Comparison of ENCODE assay signal across 10 cellular contexts in genomic region chrX:153725832-153726285, GRCh38. TPM values are rescaled to one million over a fixed set of nuclear protein-coding genes. Genes with fewer than 3 reads are reported as not detected.
DNase-seq lines count a peak whose midpoint lies in the region; ATAC-seq and TF ChIP-seq lines count a peak whose summit lies in the region.
"Had no signal": no experiment of that assay in that cellular context is flagged by ENCODE, and none has a peak within 500 bp of the region (broad histone marks: within the 10 kb centered on the region; RNA-seq: fewer than 3 reads in every experiment).

No MANE protein-coding gene starts in this region.

- H3K9me3 ChIP-seq in CD4-positive, alpha-beta memory T cell (ENCODE audit: control insufficient read depth in 1 of 2, low read length in 2 of 2) = no peaks in the 10 kb centered on the region
- H3K9me3 ChIP-seq in PC-9 (ENCODE audit: insufficient read depth, low read depth) (no peaks in the 10 kb centered on the region), endodermal cell (ENCODE audit: control insufficient read depth, low read length) (peaks cover 4% of the 10 kb centered on the region), trophoblast cell (ENCODE audit: insufficient read depth, low read depth, low read length) (no peaks in the 10 kb centered on the region)

- H4K8ac ChIP-seq in trophoblast cell (ENCODE audit: low read depth, low read length) = peak overlapping the region; percentile 62

- WGBS in endodermal cell (ENCODE audit: insufficient coverage in 1 of 2, insufficient read length in 1 of 2), 2 experiments = 91% methylated on average over 34 of the region's 35 CpGs; no CpG with 5 or more reads in 1 of the 2 experiments
- no CpG with 5 or more reads among the region's 35 CpGs for WGBS in trophoblast cell (ENCODE audit: extremely low coverage, insufficient coverage, insufficient read length)

- POLR2A ChIA-PET in CD4-positive, alpha-beta memory T cell (lab: Charles Lee; ENCODE audit: partially characterized antibody) = interaction anchor here (1.1 to 1.8 kb wide), 4 partner anchors 10 to 245 kb away, joined by 3 to 5 read pairs (median 4); partner anchors contain the start of gene HCFC1
- POLR2A ChIA-PET in PC-9 (lab: Charles Lee; ENCODE audit: unreplicated experiment) = interaction anchor here (0.6 kb wide), 1 partner anchor 817 kb away, joined by 8 read pairs; no protein-coding TSS in a partner anchor

- peak overlapping the region; percentile 20 to 77 (median 47) for H3K4me3 Mint-ChIP-seq in CD4-positive, alpha-beta memory T cell
- peak overlapping the region; percentile 21 for H3K4me3 Mint-ChIP-seq in endodermal cell

- no peaks in the 10 kb centered on the region for H3K27me3 ChIP-seq in CD4-positive, alpha-beta memory T cell (ENCODE audit: insufficient read depth, low read length)
- H3K27me3 ChIP-seq in PC-9 (ENCODE audit: insufficient read depth, low read depth) = no peaks in the 10 kb centered on the region
- H3K27me3 ChIP-seq in endodermal cell (ENCODE audit: control insufficient read depth, insufficient read depth, low read length, poor library complexity, severe bottlenecking) = no peaks in the 10 kb centered on the region
- no peaks in the 10 kb centered on the region for H3K27me3 ChIP-seq in trophoblast cell (ENCODE audit: insufficient read depth, low read length)

- peaks cover 37% of the 10 kb centered on the region for H3K79me1 ChIP-seq in trophoblast cell (ENCODE audit: low read length)

- H2BK5ac ChIP-seq in trophoblast cell (ENCODE audit: low read depth, low read length, poor library complexity) = peak overlapping the region; percentile 16

- peaks cover 85% of the 10 kb centered on the region for H3K79me2 ChIP-seq in PC-9 (ENCODE audit: low read depth)
- H3K79me2 ChIP-seq in trophoblast cell (ENCODE audit: control insufficient read depth, insufficient read depth, low read length, poor library complexity) = peaks cover 14% of the 10 kb centered on the region

- CTCF ChIA-PET in CD4-positive, alpha-beta memory T cell (lab: Charles Lee; ENCODE audit: partially characterized antibody) = no interaction called here
- CTCF ChIA-PET in PC-9 (lab: Charles Lee) = no interaction called here

- peak overlapping the region; percentile 37 for H2BK12ac ChIP-seq in trophoblast cell (ENCODE audit: low read length)

- peaks cover under 1% of the 10 kb centered on the region for H3K36me3 ChIP-seq in CD4-positive, alpha-beta memory T cell (ENCODE audit: insufficient read depth, low read length)
- H3K36me3 ChIP-seq in PC-9 (ENCODE audit: low read depth) (peaks cover 10% of the 10 kb centered on the region), endodermal cell (ENCODE audit: control insufficient read depth, insufficient read depth, low read length) (peaks cover 9% of the 10 kb centered on the region), trophoblast cell (ENCODE audit: control insufficient read depth in 1 of 2, insufficient read depth in 2 of 2, low read length in 2 of 2) (peaks cover under 1 to 5% of the 10 kb centered on the region in 2 experiments)

- peak overlapping the region; percentile 23 for H3K14ac ChIP-seq in trophoblast cell (ENCODE audit: low read length)

- H3K23ac ChIP-seq in trophoblast cell (ENCODE audit: low read length) = no peak overlapping the region

- ATAC-seq in GM21723 (IDR thresholded peaks at IDR 0.05; ENCODE audit: unreplicated experiment) = no peak

- peak overlapping the region; percentile 90 for H3K18ac ChIP-seq in trophoblast cell (ENCODE audit: low read length)

- H3K27ac Mint-ChIP-seq in CD4-positive, alpha-beta memory T cell = peak overlapping the region in 4 of 7 donors; percentile 29 to 84 (median 72)
- H3K27ac Mint-ChIP-seq in endodermal cell = peak overlapping the region; percentile 35

- H3K36me3 Mint-ChIP-seq in CD4-positive, alpha-beta memory T cell = peaks cover 5 to 6% of the 10 kb centered on the region in 2 donors
- peaks cover 21% of the 10 kb centered on the region for H3K36me3 Mint-ChIP-seq in endodermal cell (ENCODE audit: low read depth)

- H2BK120ac ChIP-seq in trophoblast cell (ENCODE audit: insufficient read depth, low read length, poor library complexity) = peak overlapping the region; percentile 78

- no peak overlapping the region for H3K4me3 ChIP-seq in CD4-positive, alpha-beta memory T cell (ENCODE audit: low read length in 2 of 2)
- H3K4me3 ChIP-seq in PC-9 = peak overlapping the region; percentile 76
- no peak overlapping the region for H3K4me3 ChIP-seq in endodermal cell (ENCODE audit: low read length)
- H3K4me3 ChIP-seq in trophoblast cell (ENCODE audit: low read depth, low read length) = no peak overlapping the region

- peaks cover 14 to 35% (median 22%) of the 10 kb centered on the region in 4 donors for H3K4me1 Mint-ChIP-seq in CD4-positive, alpha-beta memory T cell
- H3K4me1 Mint-ChIP-seq in endodermal cell = peaks cover 15% of the 10 kb centered on the region

- H3K4me2 ChIP-seq in PC-9 (peak overlapping the region; percentile 91), trophoblast cell (ENCODE audit: low read length) (peak overlapping the region; percentile 29)

- H3K27ac ChIP-seq in CD4-positive, alpha-beta memory T cell (ENCODE audit: low read depth, low read length) = no peak overlapping the region
- peak overlapping the region; percentile 91 for H3K27ac ChIP-seq in PC-9
- H3K27ac ChIP-seq in endodermal cell (ENCODE audit: low read depth, low read length) = peak overlapping the region; percentile 92
- peak overlapping the region; percentile 88 for H3K27ac ChIP-seq in trophoblast cell (ENCODE audit: low read depth, low read length)

- H2AFZ ChIP-seq in PC-9 = peak overlapping the region; percentile 77
- peak overlapping the region; percentile 30 for H2AFZ ChIP-seq in trophoblast cell (ENCODE audit: insufficient read depth, low read length, poor library complexity)

- H2AK5ac ChIP-seq in trophoblast cell (ENCODE audit: low read length) = peak overlapping the region; percentile 89

- peaks cover 42% of the 10 kb centered on the region for H3K4me1 ChIP-seq in CD4-positive, alpha-beta memory T cell (ENCODE audit: insufficient read depth, low read length)
- H3K4me1 ChIP-seq in PC-9 (replicated peaks; ENCODE audit: insufficient read depth) = peaks cover 44% of the 10 kb centered on the region
- H3K4me1 ChIP-seq in endodermal cell (ENCODE audit: control insufficient read depth, insufficient read depth, low read length) = peaks cover 8% of the 10 kb centered on the region
- H3K4me1 ChIP-seq in trophoblast cell (ENCODE audit: control insufficient read depth in 1 of 2, insufficient read depth in 2 of 2, low read length in 2 of 2) = peaks cover 31% of the 10 kb centered on the region in 2 experiments

- H3K4ac ChIP-seq in trophoblast cell (ENCODE audit: low read depth, low read length) = peak overlapping the region; percentile 16

- BruUV-seq in PC-9 (replicated peaks; lab: Mats Ljungman, UMichigan) = no TSS peak

- peaks cover 0 to 1% (median 0%) of the 10 kb centered on the region in 8 donors for H3K9me3 Mint-ChIP-seq in CD4-positive, alpha-beta memory T cell
- peaks cover 62% of the 10 kb centered on the region for H3K9me3 Mint-ChIP-seq in endodermal cell

- H3K9me2 ChIP-seq in PC-9 (ENCODE audit: insufficient read depth) = no peaks in the 10 kb centered on the region

- H3K9ac ChIP-seq in endodermal cell (ENCODE audit: extremely low read depth, low read length, poor library complexity, severe bottlenecking) = no peak overlapping the region
- H3K9ac ChIP-seq in trophoblast cell (ENCODE audit: low read length) = no peak overlapping the region

- no peaks in the 10 kb centered on the region; the same call in none of the 2 replicates for H4K20me1 ChIP-seq in PC-9 (ENCODE audit: insufficient read depth)

- H4K12ac ChIP-seq in trophoblast cell (ENCODE audit: low read depth, low read length) = no peak overlapping the region

- DNase-seq in CD4-positive, alpha-beta memory T cell = no peak
- DNase-seq in PC-9 (peak in 1 of 2 experiments; percentile 12), endodermal cell (no peak), trophoblast cell (no peak), GF-D8 (lab: John Stamatoyannopoulos, UW) (no peak), activated gamma-delta T cell (lab: John Stamatoyannopoulos, UW) (no peak)
- DNase-seq in activated effector memory CD4-positive, alpha-beta T cell treated with Interleukin-2 at 50 U/mL for 16 hours = no peak
- DNase-seq: activated effector memory CD4-positive, alpha-beta T cell treated with anti-CD3 and anti-CD28 coated beads, Interleukin-2, amount 50 U/mL, for 16 hours; NCI-H446 treated with DMSO at 0.1 percent for 48 hours had no signal

- TF ChIP-seq CTCF in PC-9 (conservative IDR thresholded peaks at IDR 0.05) (no peak), endodermal cell (conservative IDR thresholded peaks at IDR 0.05) (no peak)

- peak overlapping the region; percentile 84 for H4K91ac ChIP-seq in trophoblast cell (ENCODE audit: low read depth, low read length)

- no peaks in the 10 kb centered on the region for H3K27me3 Mint-ChIP-seq in CD4-positive, alpha-beta memory T cell
- H3K27me3 Mint-ChIP-seq in endodermal cell (ENCODE audit: insufficient read depth) = no peaks in the 10 kb centered on the region

- H3F3A ChIP-seq in PC-9 (ENCODE audit: insufficient read depth, low read depth) = peaks cover 45% of the 10 kb centered on the region

- intact Hi-C loops in CD4-positive, alpha-beta memory T cell (cut with micrococcal nuclease) = loop anchor here (10.0 kb wide), 1 partner anchor 111 kb away; no protein-coding TSS in a partner anchor
- intact Hi-C loops in PC-9 (cut with micrococcal nuclease; ENCODE audit: unreplicated experiment) = loop anchor here (2.0 kb wide), 3 partner anchors 69 to 643 kb away; partner anchors contain the start of genes IDH3G, NAA10 and SSR4

RNA-seq across cellular contexts. Expression of gene ABCD1, which starts 1.2 kb away (rescaled TPM):
- 1 to 10 TPM; 6.7 to 6.8 TPM for total RNA-seq in CD4-positive, alpha-beta memory T cell
- 1 to 10 TPM; 1.7 to 3.0 TPM for polyA plus RNA-seq in CD4-positive, alpha-beta memory T cell
- total RNA-seq in PC-9 (2021) (40.0 and 44.9 TPM in 2 replicates), endodermal cell (10 to 100 TPM; 17.9 to 18.2 TPM)
- polyA plus RNA-seq in endodermal cell (2013, experiment 1 of 2) = 12.6 TPM
- polyA plus RNA-seq in endodermal cell (2013, experiment 2 of 2) = 15.8 TPM
- 21.5 and 22.9 TPM in 2 replicates for polyA plus RNA-seq in trophoblast cell (2013)

RNA-seq across cellular contexts. Expression of gene BCAP31, which starts 1.7 kb away (rescaled TPM):
- total RNA-seq in CD4-positive, alpha-beta memory T cell = 100 to 1,000 TPM; 126 to 128 TPM
- 100 to 1,000 TPM; 306 to 510 TPM for polyA plus RNA-seq in CD4-positive, alpha-beta memory T cell
- 522 and 541 TPM in 2 replicates for total RNA-seq in PC-9 (2021)
- 100 to 1,000 TPM; 192 to 206 TPM for total RNA-seq in endodermal cell
- 116 TPM for polyA plus RNA-seq in endodermal cell (2013, experiment 1 of 2)
- polyA plus RNA-seq in endodermal cell (2013, experiment 2 of 2) = 113 TPM
- polyA plus RNA-seq in trophoblast cell (2013) = 133 and 142 TPM in 2 replicates

RNA-seq across cellular contexts. Expression of gene SLC6A8, which starts 38.1 kb away (rescaled TPM):
- total RNA-seq in CD4-positive, alpha-beta memory T cell = 1 to 10 TPM in 1 of 2 experiments, under 1 TPM in 1; 0.84 to 1.4 TPM
- under 1 TPM; 0.11 to 0.21 TPM for polyA plus RNA-seq in CD4-positive, alpha-beta memory T cell
- total RNA-seq in PC-9 (2021) (37.6 and 40.5 TPM in 2 replicates), endodermal cell (100 to 1,000 TPM in 1 of 2 donors, 10 to 100 TPM in 1; 57.6 to 121 TPM)
- 144 TPM for polyA plus RNA-seq in endodermal cell (2013, experiment 1 of 2)
- 117 TPM for polyA plus RNA-seq in endodermal cell (2013, experiment 2 of 2)
- 39.7 and 43.0 TPM in 2 replicates for polyA plus RNA-seq in trophoblast cell (2013)

RNA-seq across cellular contexts. Expression of gene PLXNB3, which starts 38.2 kb away (rescaled TPM):
- total RNA-seq in CD4-positive, alpha-beta memory T cell = not detected
- polyA plus RNA-seq in CD4-positive, alpha-beta memory T cell = not detected
- 39.4 and 41.4 TPM in 2 replicates for total RNA-seq in PC-9 (2021)
- total RNA-seq in endodermal cell = 1 to 10 TPM; 1.1 TPM
- 4.5 TPM for polyA plus RNA-seq in endodermal cell (2013, experiment 1 of 2)
- polyA plus RNA-seq in endodermal cell (2013, experiment 2 of 2) = 2.6 TPM
- polyA plus RNA-seq in trophoblast cell (2013) = 0.23 and 0.33 TPM in 2 replicates

RNA-seq across cellular contexts. Expression of gene PNCK, which starts 52.2 kb away (rescaled TPM):
- not detected for total RNA-seq in CD4-positive, alpha-beta memory T cell
- polyA plus RNA-seq in CD4-positive, alpha-beta memory T cell = not detected
- total RNA-seq in PC-9 (2021) (1.0 and 4.4 TPM in 2 replicates), endodermal cell (10 to 100 TPM in 1 of 2 donors, 1 to 10 TPM in 1; 2.8 to 12.9 TPM)
- 11.1 TPM for polyA plus RNA-seq in endodermal cell (2013, experiment 1 of 2)
- 9.0 TPM for polyA plus RNA-seq in endodermal cell (2013, experiment 2 of 2)
- polyA plus RNA-seq in trophoblast cell (2013) = 1.7 and 1.9 TPM in 2 replicates

Comparison
In these comparisons a context has a peak if more than half of its experiments do, and no peak if none do; other contexts are left out.
1. RNA of gene SLC6A8, which starts 38.1 kb away (total RNA-seq): 57.6 to 121 TPM in endodermal cell and 37.6 to 40.5 TPM in PC-9; 0.84 to 1.4 TPM in CD4-positive, alpha-beta memory T cell; every median in the first group is over 10 times any median in the second.